9 cellular contexts compared by ENCODE assay signal in the genomic region with DNA sequence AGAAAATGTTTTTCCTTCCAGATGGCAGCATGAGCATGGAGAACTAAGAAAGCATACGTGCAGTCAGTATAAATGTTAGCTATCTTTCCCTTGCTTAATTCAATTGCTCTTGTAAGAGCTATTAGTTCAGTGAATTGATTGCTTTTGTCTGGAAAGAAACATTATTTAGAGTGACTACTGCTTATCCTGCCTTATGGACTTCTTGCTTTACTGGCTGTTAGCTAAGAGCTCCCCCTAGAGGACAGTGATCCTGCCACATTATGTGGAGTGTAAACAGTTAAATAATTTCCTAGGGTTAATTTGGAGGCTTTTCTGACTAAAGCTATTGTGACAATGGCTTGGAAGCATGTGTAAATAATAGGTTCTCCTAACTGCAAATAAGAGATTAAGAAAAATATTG.
DNase-seq lines count a peak whose midpoint lies in the region; ATAC-seq and TF ChIP-seq lines count a peak whose summit lies in the region.
"Had no signal": no experiment of that assay in that cellular context is flagged by ENCODE, and none has a peak within 500 bp of the region (broad histone marks: within the 10 kb centered on the region; RNA-seq: fewer than 3 reads in every experiment).

No MANE protein-coding gene starts in this region.

- H3K4me1 Mint-ChIP-seq in CD8-positive, alpha-beta T cell (ENCODE audit: low read depth) = no peaks in the 10 kb centered on the region
- H3K4me1 Mint-ChIP-seq: activated B cell treated with CpG ODN at 0.5 μM for 24 hours had no signal

- H3K27ac Mint-ChIP-seq in CD8-positive, alpha-beta T cell = no peak overlapping the region
- H3K27ac Mint-ChIP-seq: activated B cell treated with CpG ODN at 0.5 μM for 24 hours had no signal

- intact Hi-C loops in left lung (cut with DNase I) = no loop called here
- intact Hi-C loops in CD8-positive, alpha-beta T cell (cut with DNase I, micrococcal nuclease) = no loop called here

- H3K9me2 ChIP-seq in Karpas-422 (replicated peaks; ENCODE audit: insufficient read depth, low read length) (no peaks in the 10 kb centered on the region), SU-DHL-6 (replicated peaks; ENCODE audit: insufficient read depth, low read length) (no peaks in the 10 kb centered on the region)

- peak; percentile 76 for DNase-seq in DMS 273 (lab: John Stamatoyannopoulos, UW; ENCODE audit: unreplicated experiment)
- DNase-seq in DMS 273 treated with DMSO at 0.1 percent for 48 hours (lab: John Stamatoyannopoulos, UW) = no peak
- peak; percentile 69 for DNase-seq in Karpas-422
- no peak for DNase-seq in left lung
- no peak for DNase-seq in CD8-positive, alpha-beta T cell
- no peak for DNase-seq in cortex of kidney (lab: John Stamatoyannopoulos, UW)
- DNase-seq: activated B cell treated with CpG ODN at 0.5 μM for 24 hours had no signal

- no peak overlapping the region for H3K4me3 ChIP-seq in Karpas-422 (ENCODE audit: low read length)
- H3K4me3 ChIP-seq in SU-DHL-6 (ENCODE audit: insufficient read depth, low read length, poor library complexity, severe bottlenecking) = no peak overlapping the region
- H3K4me3 ChIP-seq in left lung = no peak overlapping the region
- H3K4me3 ChIP-seq in CD8-positive, alpha-beta T cell (ENCODE audit: low read depth, low read length) = no peak overlapping the region

- POLR2A ChIA-PET in CD8-positive, alpha-beta T cell (lab: Charles Lee) = no interaction called here

- H4K20me1 ChIP-seq in Karpas-422 (ENCODE audit: insufficient read depth, low read depth, low read length) (no peaks in the 10 kb centered on the region), SU-DHL-6 (ENCODE audit: low read depth, low read length) (no peaks in the 10 kb centered on the region)

- CTCF ChIA-PET in CD8-positive, alpha-beta T cell (lab: Charles Lee) = no interaction called here

- no peaks in the 10 kb centered on the region for H3K27me3 Mint-ChIP-seq in CD8-positive, alpha-beta T cell (ENCODE audit: low read depth)
- H3K27me3 Mint-ChIP-seq: activated B cell treated with CpG ODN at 0.5 μM for 24 hours had no signal

- H2AFZ ChIP-seq in Karpas-422 (ENCODE audit: low read length) (no peak overlapping the region), SU-DHL-6 (ENCODE audit: low read depth, low read length, severe bottlenecking) (no peak overlapping the region)

- H3K27me3 ChIP-seq in Karpas-422 (ENCODE audit: low read length) (no peaks in the 10 kb centered on the region), SU-DHL-6 (ENCODE audit: low read length) (no peaks in the 10 kb centered on the region), left lung (no peaks in the 10 kb centered on the region)
- H3K27me3 ChIP-seq in CD8-positive, alpha-beta T cell (ENCODE audit: insufficient read depth, low read length) = no peaks in the 10 kb centered on the region

- H3K4me3 Mint-ChIP-seq in CD8-positive, alpha-beta T cell = no peak overlapping the region
- H3K4me3 Mint-ChIP-seq: activated B cell treated with CpG ODN at 0.5 μM for 24 hours had no signal

- H3K9ac ChIP-seq in Karpas-422 (ENCODE audit: low read length) = no peak overlapping the region
- no peak overlapping the region for H3K9ac ChIP-seq in SU-DHL-6 (ENCODE audit: low read length)

- peak; percentile 33 for TF ChIP-seq CTCF in SU-DHL-6 (IDR thresholded peaks at IDR 0.05; ENCODE audit: insufficient read depth, low read length, poor library complexity, severe bottlenecking)
- TF ChIP-seq CTCF in left lung (IDR thresholded peaks at IDR 0.05) = peak; percentile 23 to 53
- no peak for TF ChIP-seq CTCF in CD8-positive, alpha-beta T cell (IDR thresholded peaks at IDR 0.05)

- no peaks in the 10 kb centered on the region for H3K4me1 ChIP-seq in Karpas-422 (ENCODE audit: low read length)
- no peaks in the 10 kb centered on the region for H3K4me1 ChIP-seq in left lung
- no peaks in the 10 kb centered on the region for H3K4me1 ChIP-seq in CD8-positive, alpha-beta T cell (ENCODE audit: insufficient read depth, low read length)

- ATAC-seq in left lung (no peak), GM19395 (IDR thresholded peaks at IDR 0.05; ENCODE audit: unreplicated experiment) (no peak)
- ATAC-seq in CD8-positive, alpha-beta T cell = no peak

- no peaks in the 10 kb centered on the region for H3F3A ChIP-seq in SU-DHL-6 (ENCODE audit: insufficient read depth)

- H3K9me3 Mint-ChIP-seq in CD8-positive, alpha-beta T cell = peaks cover 2% of the 10 kb centered on the region
- H3K9me3 Mint-ChIP-seq: activated B cell treated with CpG ODN at 0.5 μM for 24 hours had no signal

- H3K27ac ChIP-seq in Karpas-422 (ENCODE audit: low read length) = no peak overlapping the region
- H3K27ac ChIP-seq in SU-DHL-6 (ENCODE audit: low read depth, low read length) = no peak overlapping the region
- no peak overlapping the region for H3K27ac ChIP-seq in left lung
- no peak overlapping the region for H3K27ac ChIP-seq in CD8-positive, alpha-beta T cell (ENCODE audit: low read depth, low read length)

- peaks cover 5% of the 10 kb centered on the region for H3K9me3 ChIP-seq in Karpas-422 (ENCODE audit: low read length)
- no peaks in the 10 kb centered on the region for H3K9me3 ChIP-seq in SU-DHL-6 (ENCODE audit: insufficient read depth, low read length)
- H3K9me3 ChIP-seq in left lung = no peaks in the 10 kb centered on the region
- H3K9me3 ChIP-seq in CD8-positive, alpha-beta T cell (ENCODE audit: low read length) = no peaks in the 10 kb centered on the region

- no peaks in the 10 kb centered on the region for H3K36me3 Mint-ChIP-seq in CD8-positive, alpha-beta T cell

- no peaks in the 10 kb centered on the region for H3K36me3 ChIP-seq in Karpas-422 (ENCODE audit: insufficient read depth, low read length)
- no peaks in the 10 kb centered on the region for H3K36me3 ChIP-seq in SU-DHL-6 (ENCODE audit: low read length)
- H3K36me3 ChIP-seq in left lung = no peaks in the 10 kb centered on the region
- no peaks in the 10 kb centered on the region for H3K36me3 ChIP-seq in CD8-positive, alpha-beta T cell (ENCODE audit: insufficient read depth, low read length)

- no peak overlapping the region for H3K4me2 ChIP-seq in Karpas-422 (ENCODE audit: low read depth, low read length, poor library complexity, severe bottlenecking)
- H3K4me2 ChIP-seq in SU-DHL-6 (ENCODE audit: low read depth, low read length, poor library complexity, severe bottlenecking) = no peak overlapping the region

- no peaks in the 10 kb centered on the region for H3K79me2 ChIP-seq in Karpas-422 (ENCODE audit: low read length)
- H3K79me2 ChIP-seq in SU-DHL-6 (ENCODE audit: insufficient read depth, low read length) = no peaks in the 10 kb centered on the region

Comparison
In these comparisons a context has a peak if more than half of its experiments do, and no peak if none do; other contexts are left out.
1. DNase-seq: peak in DMS 273 (single experiment) and Karpas-422 (single experiment); none in DMS 273 treated with DMSO at 0.1 percent for 48 hours (single experiment), left lung (0 of 2), CD8-positive, alpha-beta T cell (0 of 7) and cortex of kidney (single experiment).